In the genomic region with DNA sequence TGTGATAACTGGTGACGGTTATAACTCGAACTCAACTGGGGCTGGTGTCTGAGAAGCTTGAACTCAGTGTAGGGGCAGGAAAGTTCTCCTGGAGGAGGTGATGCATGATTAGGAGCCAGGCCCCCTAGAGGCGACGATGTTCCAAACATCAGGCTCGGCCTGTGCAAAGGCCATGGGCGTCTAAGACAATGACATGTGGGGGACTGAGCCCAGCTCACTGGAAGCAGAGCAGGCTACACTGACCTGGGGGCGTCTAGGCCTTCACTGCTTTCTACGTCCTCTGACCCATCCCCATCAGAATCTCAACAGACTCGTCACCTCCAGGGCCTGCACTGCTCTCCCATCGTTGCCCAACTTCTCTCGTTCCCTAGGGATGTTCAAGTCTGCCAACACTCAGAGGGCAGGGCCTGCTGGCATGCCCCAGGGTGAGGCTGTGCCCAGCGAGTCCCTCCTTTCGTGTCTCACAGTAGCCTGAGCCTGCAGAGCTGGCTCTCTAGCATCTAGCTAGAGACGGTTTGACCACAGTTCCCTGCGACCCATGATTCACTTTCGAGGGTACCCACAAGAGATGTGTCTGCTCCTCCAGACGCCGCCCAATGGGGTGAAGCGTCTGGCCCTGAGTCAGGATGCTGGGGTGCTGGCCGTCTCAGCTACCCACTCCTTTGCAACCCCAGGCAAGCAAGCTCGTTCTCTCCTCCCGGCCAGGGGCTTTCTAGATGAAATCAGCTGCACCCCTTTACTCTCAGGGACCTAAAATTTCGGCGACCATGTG, we compare ENCODE assay signal across 1 cellular context.
TF ChIP-seq lines count a peak whose summit lies in the region.

No MANE protein-coding gene starts in this region.

TF ChIP-seq in IMR-90, 13 proteins besides CTCF, POLR2A, EP300 and RAD21:
- TF ChIP-seq SMC3 (IDR thresholded peaks at IDR 0.05; ENCODE audit: low read depth, low read length) (peak; percentile 38), CHD1 (IDR thresholded peaks at IDR 0.05; ENCODE audit: low read depth, low read length) (no peak), USF2 (IDR thresholded peaks at IDR 0.05; ENCODE audit: low read depth, low read length) (no peak), MAZ (IDR thresholded peaks at IDR 0.05; ENCODE audit: borderline replicate concordance, low read depth, low read length) (0 out of 2 replicates have a peak, but pooled peaks have one; percentile 1), CEBPB (IDR thresholded peaks at IDR 0.05; ENCODE audit: low read depth, low read length) (peak; percentile 21; the same call in 1 of the 2 replicates)
